Comparison of ENCODE assay signal across 22 cellular contexts in genomic region chr12:55849616-55850015, GRCh38. TPM values are rescaled to one million over a fixed set of nuclear protein-coding genes. Genes with fewer than 3 reads are reported as not detected.
A peak's percentile ranks its signal among the peaks of the same experiment; 100 is the strongest.
DNase-seq lines count a peak whose midpoint lies in the region; ATAC-seq, FAIRE-seq and TF ChIP-seq lines count a peak whose summit lies in the region.
"Had no signal": no experiment of that assay in that cellular context is flagged by ENCODE, and none has a peak within 500 bp of the region (broad histone marks: within the 10 kb centered on the region; RNA-seq: fewer than 3 reads in every experiment).

No MANE protein-coding gene starts in this region.

- H3K9me3 ChIP-seq in IMR-90 (ENCODE audit: control insufficient read depth, insufficient read depth, low read length) (no peaks in the 10 kb centered on the region), osteoblast (ENCODE audit: low read depth, low read length) (no peaks in the 10 kb centered on the region), testis (no peaks in the 10 kb centered on the region), T-helper 17 cell (ENCODE audit: control insufficient read depth, low read length, poor library complexity, severe bottlenecking) (no peaks in the 10 kb centered on the region)
- H3K9me3 ChIP-seq: esophagus squamous epithelium had no signal

- H3K27me3 ChIP-seq in IMR-90 (ENCODE audit: control insufficient read depth, insufficient read depth, low read length): no peaks in the 10 kb centered on the region
- H3K27me3 ChIP-seq in osteoblast (ENCODE audit: insufficient read depth, low read length): no peaks in the 10 kb centered on the region
- H3K27me3 ChIP-seq in testis: no peaks in the 10 kb centered on the region

- ATAC-seq in IMR-90 (ENCODE audit: low read depth) (no peak), T-helper 17 cell (no peak), GM21526 (IDR thresholded peaks at IDR 0.05; ENCODE audit: low FRiP score, unreplicated experiment) (no peak)
- ATAC-seq: activated CD8-positive, alpha-beta T cell treated with anti-CD3 and anti-CD28 coated beads, Interleukin-2, amount 10 ng/mL, durations not matched to agents 7 days and 5 days; left colon; SK-N-SH treated with all-trans-retinoic acid at 6 μM for 48 hours; stimulated activated effector memory CD8-positive, alpha-beta T cell treated with anti-CD3 and anti-CD28 coated beads, Interleukin-12 subunit alpha, Interleukin-12 subunit beta, amount 100 ng/mL, for 72 hours had no signal

- H3K4me2 ChIP-seq in IMR-90 (ENCODE audit: low read depth, low read length): no peak overlapping the region
- peak overlapping the region; percentile 15 for H3K4me2 ChIP-seq in osteoblast (ENCODE audit: insufficient read depth, low read length)

- H3K79me2 ChIP-seq in osteoblast (ENCODE audit: insufficient read depth, low read length): no peaks in the 10 kb centered on the region

- no peak overlapping the region for H3K14ac ChIP-seq in IMR-90 (replicated peaks; ENCODE audit: low read depth, low read length)

- H3K4me1 Mint-ChIP-seq in brain (peaks cover 25% of the 10 kb centered on the region), T-helper 17 cell (peaks cover 4% of the 10 kb centered on the region)

- no peak overlapping the region for H2AK5ac ChIP-seq in IMR-90 (ENCODE audit: low read depth, low read length)

- no peak overlapping the region for H2BK20ac ChIP-seq in IMR-90 (ENCODE audit: low read depth, low read length)

- H4K91ac ChIP-seq in IMR-90 (ENCODE audit: insufficient read depth, low read depth, low read length): no peak overlapping the region

- TF ChIP-seq CTCF in IMR-90 (conservative IDR thresholded peaks at IDR 0.05; ENCODE audit: low read depth, low read length) (no peak), brain (conservative IDR thresholded peaks at IDR 0.05) (no peak), osteoblast (IDR thresholded peaks at IDR 0.05; ENCODE audit: extremely low read depth, low read depth, low read length) (no peak), testis (IDR thresholded peaks at IDR 0.05) (no peak)

- no peak overlapping the region for H2BK15ac ChIP-seq in IMR-90 (ENCODE audit: low read depth, low read length)

- no peak overlapping the region for H2BK120ac ChIP-seq in IMR-90 (ENCODE audit: low read depth, low read length)

- H3K36me3 ChIP-seq in IMR-90 (ENCODE audit: control insufficient read depth, insufficient read depth, low read length) (no peaks in the 10 kb centered on the region), osteoblast (ENCODE audit: insufficient read depth, low read length) (no peaks in the 10 kb centered on the region), testis (ENCODE audit: low read depth, missing control alignments) (no peaks in the 10 kb centered on the region)
- H3K36me3 ChIP-seq: esophagus squamous epithelium had no signal

- no peak for DNase-seq in IMR-90
- DNase-seq in osteoblast (ENCODE audit: insufficient read length, low spot score, missing footprints): no peak
- no peak for DNase-seq in testis
- DNase-seq in T-helper 17 cell: no peak
- no peak for DNase-seq in urothelium cell line (ENCODE audit: low spot score)
- DNase-seq: activated CD4-positive, CD25-positive, alpha-beta regulatory T cell; activated CD8-positive, alpha-beta T cell treated with anti-CD3 and anti-CD28 coated beads, Interleukin-2, amount 10 ng/mL, durations not matched to agents 7 days and 5 days; activated naive CD4-positive, alpha-beta T cell treated with anti-CD3 and anti-CD28 coated beads, Interleukin-2, amount 10 ng/mL, durations not matched to agents 7 days and 5 days; activated T-cell treated with anti-CD3 and anti-CD28 coated beads, Interleukin-2, amount 50 U/mL, for 24 hours; effector memory CD4-positive, alpha-beta T cell; esophagus squamous epithelium; Kasumi-1; left colon; NCI-H1092 treated with DMSO at 0.1 percent for 48 hours; NCI-H2107; NCI-H510A treated with DMSO at 0.1 percent for 48 hours; trophoblast cell had no signal

- H3K27ac ChIP-seq in IMR-90 (ENCODE audit: insufficient read depth, low read length) (no peak overlapping the region), osteoblast (ENCODE audit: low read depth, low read length) (peak overlapping the region; percentile 99), testis (peak overlapping the region; percentile 13 to 95)

- no peak; the same call in 1 of the 2 replicates for TF ChIP-seq POLR2A in IMR-90 (IDR thresholded peaks at IDR 0.05; ENCODE audit: low read depth, low read length)
- no peak for TF ChIP-seq POLR2A in testis (IDR thresholded peaks at IDR 0.05)

- H3K4me3 ChIP-seq in IMR-90 (ENCODE audit: insufficient read depth, low read depth, low read length) (no peak overlapping the region), osteoblast (ENCODE audit: insufficient read depth, low read length) (no peak overlapping the region), testis (no peak overlapping the region)
- H3K4me3 ChIP-seq: esophagus squamous epithelium had no signal

- no peak for TF ChIP-seq RAD21 in IMR-90 (IDR thresholded peaks at IDR 0.05; ENCODE audit: low read length)

- H3K23ac ChIP-seq in IMR-90 (ENCODE audit: low read depth, low read length): no peak overlapping the region; the same call in 1 of the 2 replicates

- in situ Hi-C loops in IMR-90 (cut with MboI; ENCODE audit: low sequenced_read_pairs): no loop called here

- H3K4me1 ChIP-seq in IMR-90 (ENCODE audit: control insufficient read depth, insufficient read depth, low read length) (peaks cover 10% of the 10 kb centered on the region), osteoblast (ENCODE audit: insufficient read depth, low read length) (peaks cover 50% of the 10 kb centered on the region), testis (peaks cover 32% of the 10 kb centered on the region)

- POLR2A ChIA-PET in IMR-90 (lab: Charles Lee; ENCODE audit: unreplicated experiment): interaction anchor here (0.9 kb wide), 1 partner anchor 18 kb away, joined by 3 read pairs; no protein-coding TSS in a partner anchor

- peak overlapping the region in 1 of 5 experiments; percentile 12 for H3K4me3 Mint-ChIP-seq in brain
- no peak overlapping the region for H3K4me3 Mint-ChIP-seq in T-helper 17 cell
- H3K4me3 Mint-ChIP-seq: activated CD8-positive, alpha-beta T cell treated with anti-CD3 and anti-CD28 coated beads, Interleukin-2, amount 10 ng/mL, durations not matched to agents 7 days and 5 days; activated naive CD4-positive, alpha-beta T cell treated with anti-CD3 and anti-CD28 coated beads, Interleukin-2, amount 10 ng/mL, durations not matched to agents 7 days and 5 days; activated T-cell treated with anti-CD3 and anti-CD28 coated beads, Interleukin-2, amount 50 U/mL, for 24 hours; stimulated activated effector memory CD8-positive, alpha-beta T cell treated with anti-CD3 and anti-CD28 coated beads, Interleukin-12 subunit alpha, Interleukin-12 subunit beta, amount 100 ng/mL, for 72 hours had no signal

- peak overlapping the region; percentile 3 for H2AK9ac ChIP-seq in IMR-90 (replicated peaks; ENCODE audit: low read depth, low read length, poor library complexity)

- CTCF ChIA-PET in IMR-90 (lab: Yijun Ruan, JAX): no interaction called here

- peak overlapping the region in 3 of 5 experiments; percentile 29 to 74 (median 32) for H3K27ac Mint-ChIP-seq in brain
- no peak overlapping the region for H3K27ac Mint-ChIP-seq in T-helper 17 cell
- H3K27ac Mint-ChIP-seq: activated CD8-positive, alpha-beta T cell treated with anti-CD3 and anti-CD28 coated beads, Interleukin-2, amount 10 ng/mL, durations not matched to agents 7 days and 5 days; activated naive CD4-positive, alpha-beta T cell treated with anti-CD3 and anti-CD28 coated beads, Interleukin-2, amount 10 ng/mL, durations not matched to agents 7 days and 5 days; activated T-cell treated with anti-CD3 and anti-CD28 coated beads, Interleukin-2, amount 50 U/mL, for 24 hours; stimulated activated effector memory CD8-positive, alpha-beta T cell treated with anti-CD3 and anti-CD28 coated beads, Interleukin-12 subunit alpha, Interleukin-12 subunit beta, amount 100 ng/mL, for 72 hours had no signal

- H3K9ac ChIP-seq in IMR-90 (ENCODE audit: low read depth, low read length): no peak overlapping the region

- no peak overlapping the region for H3K56ac ChIP-seq in IMR-90 (ENCODE audit: extremely low read depth, insufficient read depth, low read length)

- H3K9me3 Mint-ChIP-seq in brain: no peaks in the 10 kb centered on the region
- H3K9me3 Mint-ChIP-seq: activated naive CD4-positive, alpha-beta T cell treated with anti-CD3 and anti-CD28 coated beads, Interleukin-2, amount 10 ng/mL, durations not matched to agents 7 days and 5 days; activated T-cell treated with anti-CD3 and anti-CD28 coated beads, Interleukin-2, amount 50 U/mL, for 24 hours; stimulated activated effector memory CD8-positive, alpha-beta T cell treated with anti-CD3 and anti-CD28 coated beads, Interleukin-12 subunit alpha, Interleukin-12 subunit beta, amount 100 ng/mL, for 72 hours had no signal

- H3K4ac ChIP-seq in IMR-90 (ENCODE audit: low read depth, low read length): no peak overlapping the region

- H2AFZ ChIP-seq in IMR-90 (replicated peaks; ENCODE audit: low read length, poor library complexity) (peak overlapping the region; percentile 34), osteoblast (ENCODE audit: low read length) (no peak overlapping the region)

- no peak overlapping the region for H4K5ac ChIP-seq in IMR-90 (ENCODE audit: low read depth, low read length)

- H4K20me1 ChIP-seq in IMR-90 (ENCODE audit: insufficient read depth, low read length) (no peaks in the 10 kb centered on the region), osteoblast (ENCODE audit: insufficient read depth, low read length) (no peaks in the 10 kb centered on the region)

- H2BK5ac ChIP-seq in IMR-90 (ENCODE audit: low read depth, low read length, poor library complexity, severe bottlenecking): no peak overlapping the region

- H3K36me3 Mint-ChIP-seq in brain (no peaks in the 10 kb centered on the region), T-helper 17 cell (ENCODE audit: low read depth) (no peaks in the 10 kb centered on the region)
- H3K36me3 Mint-ChIP-seq: activated naive CD4-positive, alpha-beta T cell treated with anti-CD3 and anti-CD28 coated beads, Interleukin-2, amount 10 ng/mL, durations not matched to agents 7 days and 5 days had no signal

- H3K9me1 ChIP-seq in IMR-90 (ENCODE audit: insufficient read depth, low read length): peaks cover 11% of the 10 kb centered on the region

- H3K18ac ChIP-seq in IMR-90 (ENCODE audit: low read depth, low read length): no peak overlapping the region

- FAIRE-seq in urothelium cell line (lab: Jason Lieb, UNC): no peak
- FAIRE-seq: H54 had no signal

- H3K27me3 Mint-ChIP-seq in brain (peaks cover 17% of the 10 kb centered on the region), T-helper 17 cell (peaks cover 30% of the 10 kb centered on the region)

- H3K79me1 ChIP-seq in IMR-90 (ENCODE audit: low read depth in 1 of 2, low read length in 2 of 2): peaks cover 4 to 8% of the 10 kb centered on the region in 2 experiments

- WGBS in IMR-90 (ENCODE audit: extremely low coverage in 2 of 2, insufficient read length in 1 of 2), 2 experiments: 70% methylated on average over 2 of the region's 5 CpGs; no CpG with 5 or more reads in 1 of the 2 experiments
- WGBS in testis, 2 donors: 67 to 68% methylated on average over 5 of the region's 5 CpGs

- intact Hi-C loops in IMR-90 (cut with micrococcal nuclease) (loop anchor here (5.0 kb wide), 2 partner anchors 38 to 63 kb away; no protein-coding TSS in a partner anchor), testis (cut with DNase I; ENCODE audit: low total_unique reads) (no loop called here)

- H4K8ac ChIP-seq in IMR-90 (ENCODE audit: low read depth in 2 of 2, low read length in 2 of 2): no peak overlapping the region; a peak in 1 of 4 replicates

- dilution Hi-C loops in IMR-90 (cut with HindIII; ENCODE audit: low sequenced_read_pairs, unreplicated experiment): no loop called here

- BruUV-seq in IMR-90 (replicated peaks; lab: Mats Ljungman, UMichigan): no TSS peak

RNA-seq across cellular contexts. Expression of gene MMP19, which starts 6.9 kb away (rescaled TPM):
- total RNA-seq in IMR-90 (2012; rRNA removed): 8.6 and 9.9 TPM in 2 replicates
- polyA plus RNA-seq in IMR-90 (2012; rRNA removed): 34.3 and 34.7 TPM in 2 replicates
- polyA plus RNA-seq in IMR-90 (2012; cell fraction: cytosol; rRNA removed): 22.3 and 24.0 TPM in 2 replicates
- polyA plus RNA-seq in IMR-90 (2012; cell fraction: nucleus; rRNA removed; ENCODE audit: low replicate concordance): 56.9 and 100 TPM in 2 replicates
- 0.15 TPM for polyA plus RNA-seq in brain (ENCODE audit: insufficient read depth, low read depth, low replicate concordance)
- total RNA-seq in osteoblast: 13.0 and 14.7 TPM in 2 replicates
- total RNA-seq in testis: 1 to 10 TPM; 1.3 TPM
- 6.5 TPM for polyA plus RNA-seq in testis (ENCODE audit: insufficient read depth, low read depth, low replicate concordance)
- total RNA-seq in T-helper 17 cell: not detected
- total RNA-seq: activated CD8-positive, alpha-beta T cell treated with anti-CD3 and anti-CD28 coated beads, Interleukin-2, amount 10 ng/mL, durations not matched to agents 7 days and 5 days had no signal

RNA-seq across cellular contexts. Expression of gene DNAJC14, which starts 20.2 kb away (rescaled TPM):
- 56.3 and 56.9 TPM in 2 replicates for total RNA-seq in IMR-90 (2012; rRNA removed)
- polyA plus RNA-seq in IMR-90 (2012; rRNA removed): 13.3 and 19.8 TPM in 2 replicates
- 10.2 and 10.5 TPM in 2 replicates for polyA plus RNA-seq in IMR-90 (2012; cell fraction: cytosol; rRNA removed)
- polyA plus RNA-seq in IMR-90 (2012; cell fraction: nucleus; rRNA removed; ENCODE audit: low replicate concordance): 3.8 and 6.8 TPM in 2 replicates
- polyA plus RNA-seq in brain (ENCODE audit: insufficient read depth, low read depth, low replicate concordance): 34.2 TPM
- total RNA-seq in osteoblast: 40.1 and 41.6 TPM in 2 replicates
- 10 to 100 TPM; 74.6 to 75.4 TPM for total RNA-seq in testis
- 67.6 TPM for polyA plus RNA-seq in testis (ENCODE audit: insufficient read depth, low read depth, low replicate concordance)
- total RNA-seq in T-helper 17 cell: 10 to 100 TPM; 15.2 to 20.5 TPM

RNA-seq across cellular contexts. Expression of gene ORMDL2, which starts 31.8 kb away (rescaled TPM):
- total RNA-seq in IMR-90 (2012; rRNA removed) (20.4 and 23.3 TPM in 2 replicates), osteoblast (9.4 and 10.1 TPM in 2 replicates), testis (10 to 100 TPM; 16.2 to 18.6 TPM), T-helper 17 cell (10 to 100 TPM; 16.3 to 20.5 TPM)
- polyA plus RNA-seq in IMR-90 (2012; rRNA removed) (38.6 and 39.7 TPM in 2 replicates), brain (ENCODE audit: insufficient read depth, low read depth, low replicate concordance) (40.8 TPM), testis (ENCODE audit: insufficient read depth, low read depth, low replicate concordance) (82.4 TPM)
- polyA plus RNA-seq in IMR-90 (2012; cell fraction: cytosol; rRNA removed): 21.1 and 27.5 TPM in 2 replicates
- polyA plus RNA-seq in IMR-90 (2012; cell fraction: nucleus; rRNA removed; ENCODE audit: low replicate concordance): 7.7 and 16.1 TPM in 2 replicates

RNA-seq across cellular contexts. Expression of gene SARNP, which starts 32.1 kb away (rescaled TPM):
- total RNA-seq in IMR-90 (2012; rRNA removed) (46.8 and 132 TPM in 2 replicates), osteoblast (53.6 and 56.6 TPM in 2 replicates), testis (10 to 100 TPM; 88.3 to 96.3 TPM), T-helper 17 cell (10 to 100 TPM; 37.3 to 38.5 TPM)
- polyA plus RNA-seq in IMR-90 (2012; rRNA removed) (99.6 and 103 TPM in 2 replicates), brain (ENCODE audit: insufficient read depth, low read depth, low replicate concordance) (59.8 TPM), testis (ENCODE audit: insufficient read depth, low read depth, low replicate concordance) (99.2 TPM)
- 11.6 and 29.4 TPM in 2 replicates for polyA plus RNA-seq in IMR-90 (2012; cell fraction: cytosol; rRNA removed)
- 3.7 and 41.2 TPM in 2 replicates for polyA plus RNA-seq in IMR-90 (2012; cell fraction: nucleus; rRNA removed; ENCODE audit: low replicate concordance)
